Comparison of ENCODE assay signal across 2 cellular contexts in genomic region chr6:32367641-32368040, GRCh38.
TF ChIP-seq lines count a peak whose summit lies in the region.

No MANE protein-coding gene starts in this region.

TF ChIP-seq in HepG2, 621 proteins besides CTCF, POLR2A, EP300 and RAD21:
- TF ChIP-seq ZNF747 (CRISPR knock-in tag; IDR thresholded peaks at IDR 0.05; ENCODE audit: borderline replicate concordance): no peak
- no peak for TF ChIP-seq YEATS4 (CRISPR knock-in tag; IDR thresholded peaks at IDR 0.05; ENCODE audit: borderline replicate concordance)
- TF ChIP-seq AGO2 (optimal IDR thresholded peaks at IDR 0.05; ENCODE audit: low read depth, low read length): no peak
- TF ChIP-seq MAFK (conservative IDR thresholded peaks at IDR 0.05 in 1 of 2, IDR thresholded peaks at IDR 0.05 in 1 of 2; ENCODE audit: low read length in 2 of 2): peak; percentile 98 to 99
- no peak for TF ChIP-seq ZNF574 (CRISPR knock-in tag; IDR thresholded peaks at IDR 0.05)
- peak; percentile 99 for TF ChIP-seq MAFF (IDR thresholded peaks at IDR 0.05; ENCODE audit: low read depth, low read length)
- no peak for TF ChIP-seq MYC (CRISPR knock-in tag; IDR thresholded peaks at IDR 0.05; ENCODE audit: borderline replicate concordance)
TF ChIP-seq in HepG2: peak in this region for 2.

TF ChIP-seq in K562, 482 proteins besides CTCF, POLR2A, EP300 and RAD21:
- TF ChIP-seq ZNF518B (CRISPR knock-in tag; IDR thresholded peaks at IDR 0.05) (no peak), POLR3A (IDR thresholded peaks at IDR 0.05; ENCODE audit: borderline replicate concordance, extremely low read depth, insufficient read depth, insufficient read length) (no peak), MAFK (IDR thresholded peaks at IDR 0.05; ENCODE audit: low read length) (peak; percentile 98), SIRT6 (IDR thresholded peaks at IDR 0.05; ENCODE audit: low read depth, low read length) (no peak), MAFF (IDR thresholded peaks at IDR 0.05; ENCODE audit: low read length) (peak; percentile 97), ZNF316 (IDR thresholded peaks at IDR 0.05) (peak; percentile 97), C11orf30 (IDR thresholded peaks at IDR 0.05; ENCODE audit: low read depth) (peak; percentile 93), MAFG (tag; conservative IDR thresholded peaks at IDR 0.05) (peak; percentile 92), ZNF766 (CRISPR knock-in tag; conservative IDR thresholded peaks at IDR 0.05) (no peak), U2AF1 (optimal IDR thresholded peaks at IDR 0.05; ENCODE audit: low read depth, low read length) (no peak)
